ENCODE assay signal across 1 cellular context in the genomic region with DNA sequence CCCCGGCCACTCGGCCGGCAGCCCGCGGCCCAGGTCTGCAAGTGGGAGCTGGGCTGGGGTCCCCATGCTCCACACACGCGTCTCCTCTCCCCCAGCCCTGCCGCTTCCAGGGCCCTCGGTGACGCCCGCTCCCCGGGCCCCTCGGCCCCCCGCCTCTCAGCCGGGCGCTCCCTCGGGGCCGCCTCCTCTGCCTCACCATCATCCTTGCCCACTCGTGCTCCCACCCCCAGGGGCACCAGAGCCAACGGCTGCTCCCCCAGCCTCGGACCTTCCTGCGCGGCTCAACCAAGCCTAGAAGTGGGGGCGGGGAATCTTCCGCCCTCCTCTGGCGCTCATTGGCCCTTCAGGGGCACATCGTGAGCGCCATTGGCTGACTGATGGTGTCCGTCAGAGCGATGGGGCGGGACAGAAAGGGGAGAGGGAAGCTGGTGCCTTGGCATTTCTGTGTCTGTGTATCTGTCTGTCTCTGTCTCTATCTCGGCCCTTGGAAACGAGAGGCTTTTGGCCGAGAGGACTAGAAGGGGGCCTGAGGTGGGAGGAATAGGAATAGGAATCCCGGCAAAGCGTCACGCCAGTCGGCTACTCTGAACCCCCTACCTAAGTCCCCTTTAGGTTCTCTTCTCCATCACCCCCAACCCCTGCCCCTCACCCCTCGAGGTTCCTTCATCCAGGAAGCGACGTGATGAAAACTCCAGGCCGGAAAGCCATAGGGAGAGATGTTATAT.
TF ChIP-seq lines count a peak whose summit lies in the region.

No MANE protein-coding gene starts in this region.

TF ChIP-seq in HepG2, 621 proteins besides CTCF, POLR2A, EP300 and RAD21 (continued from another document and continues in another):
- TF ChIP-seq ZFP62 (CRISPR knock-in tag; IDR thresholded peaks at IDR 0.05) (no peak), FOXP1 (IDR thresholded peaks at IDR 0.05) (no peak), FOXP1 (CRISPR knock-in tag; IDR thresholded peaks at IDR 0.05) (no peak), NRL (CRISPR knock-in tag; IDR thresholded peaks at IDR 0.05; ENCODE audit: borderline replicate concordance) (no peak), FOXA3 (CRISPR knock-in tag; IDR thresholded peaks at IDR 0.05) (no peak), DNMT1 (CRISPR knock-in tag; IDR thresholded peaks at IDR 0.05) (no peak), ZNF569 (CRISPR knock-in tag; IDR thresholded peaks at IDR 0.05; ENCODE audit: borderline replicate concordance) (no peak), HOXA5 (CRISPR knock-in tag; IDR thresholded peaks at IDR 0.05) (no peak), SRY (CRISPR knock-in tag; IDR thresholded peaks at IDR 0.05) (no peak), ZNF598 (CRISPR knock-in tag; IDR thresholded peaks at IDR 0.05; ENCODE audit: borderline replicate concordance) (no peak), RFXAP (CRISPR knock-in tag; IDR thresholded peaks at IDR 0.05; ENCODE audit: borderline replicate concordance) (no peak), NBN (conservative IDR thresholded peaks at IDR 0.05) (no peak), ZNF451 (CRISPR knock-in tag; IDR thresholded peaks at IDR 0.05) (0 out of 2 replicates have a peak, but pooled peaks have one; percentile 29), THAP7 (CRISPR knock-in tag; IDR thresholded peaks at IDR 0.05) (no peak), ZIK1 (CRISPR knock-in tag; IDR thresholded peaks at IDR 0.05; ENCODE audit: borderline replicate concordance, low read depth) (peak; percentile 59; the same call in 1 of the 2 replicates), SAFB2 (CRISPR knock-in tag; IDR thresholded peaks at IDR 0.05; ENCODE audit: borderline replicate concordance, low read depth) (no peak), ELF3 (CRISPR knock-in tag; IDR thresholded peaks at IDR 0.05) (peak; percentile 60; the same call in 1 of the 2 replicates), ZNF143 (CRISPR knock-in tag; IDR thresholded peaks at IDR 0.05) (no peak), MTF1 (CRISPR knock-in tag; IDR thresholded peaks at IDR 0.05) (no peak), ZNF777 (CRISPR knock-in tag; IDR thresholded peaks at IDR 0.05) (peak; percentile 56; the same call in 1 of the 2 replicates), ARNTL (CRISPR knock-in tag; IDR thresholded peaks at IDR 0.05) (no peak), TARDBP (CRISPR knock-in tag; IDR thresholded peaks at IDR 0.05) (peak; percentile 76; the same call in 1 of the 2 replicates), HMGA1 (CRISPR knock-in tag; conservative IDR thresholded peaks at IDR 0.05) (no peak), ZMAT3 (CRISPR knock-in tag; conservative IDR thresholded peaks at IDR 0.05) (0 out of 2 replicates have a peak, but pooled peaks have one; percentile 63), SP5 (CRISPR knock-in tag; IDR thresholded peaks at IDR 0.05; ENCODE audit: borderline replicate concordance, low read depth) (peak; percentile 67; the same call in 1 of the 2 replicates), JUN (CRISPR knock-in tag; IDR thresholded peaks at IDR 0.05) (no peak), SNAI1 (CRISPR knock-in tag; IDR thresholded peaks at IDR 0.05; ENCODE audit: borderline replicate concordance) (no peak), ZUFSP (CRISPR knock-in tag; IDR thresholded peaks at IDR 0.05; ENCODE audit: borderline replicate concordance) (no peak), IKZF1 (IDR thresholded peaks at IDR 0.05) (no peak), ELK4 (CRISPR knock-in tag; IDR thresholded peaks at IDR 0.05; ENCODE audit: borderline replicate concordance) (no peak), ZSCAN25 (CRISPR knock-in tag; IDR thresholded peaks at IDR 0.05) (0 out of 2 replicates have a peak, but pooled peaks have one; percentile 32), CSRNP1 (CRISPR knock-in tag; IDR thresholded peaks at IDR 0.05) (no peak)
- TF ChIP-seq, protein P1, sequence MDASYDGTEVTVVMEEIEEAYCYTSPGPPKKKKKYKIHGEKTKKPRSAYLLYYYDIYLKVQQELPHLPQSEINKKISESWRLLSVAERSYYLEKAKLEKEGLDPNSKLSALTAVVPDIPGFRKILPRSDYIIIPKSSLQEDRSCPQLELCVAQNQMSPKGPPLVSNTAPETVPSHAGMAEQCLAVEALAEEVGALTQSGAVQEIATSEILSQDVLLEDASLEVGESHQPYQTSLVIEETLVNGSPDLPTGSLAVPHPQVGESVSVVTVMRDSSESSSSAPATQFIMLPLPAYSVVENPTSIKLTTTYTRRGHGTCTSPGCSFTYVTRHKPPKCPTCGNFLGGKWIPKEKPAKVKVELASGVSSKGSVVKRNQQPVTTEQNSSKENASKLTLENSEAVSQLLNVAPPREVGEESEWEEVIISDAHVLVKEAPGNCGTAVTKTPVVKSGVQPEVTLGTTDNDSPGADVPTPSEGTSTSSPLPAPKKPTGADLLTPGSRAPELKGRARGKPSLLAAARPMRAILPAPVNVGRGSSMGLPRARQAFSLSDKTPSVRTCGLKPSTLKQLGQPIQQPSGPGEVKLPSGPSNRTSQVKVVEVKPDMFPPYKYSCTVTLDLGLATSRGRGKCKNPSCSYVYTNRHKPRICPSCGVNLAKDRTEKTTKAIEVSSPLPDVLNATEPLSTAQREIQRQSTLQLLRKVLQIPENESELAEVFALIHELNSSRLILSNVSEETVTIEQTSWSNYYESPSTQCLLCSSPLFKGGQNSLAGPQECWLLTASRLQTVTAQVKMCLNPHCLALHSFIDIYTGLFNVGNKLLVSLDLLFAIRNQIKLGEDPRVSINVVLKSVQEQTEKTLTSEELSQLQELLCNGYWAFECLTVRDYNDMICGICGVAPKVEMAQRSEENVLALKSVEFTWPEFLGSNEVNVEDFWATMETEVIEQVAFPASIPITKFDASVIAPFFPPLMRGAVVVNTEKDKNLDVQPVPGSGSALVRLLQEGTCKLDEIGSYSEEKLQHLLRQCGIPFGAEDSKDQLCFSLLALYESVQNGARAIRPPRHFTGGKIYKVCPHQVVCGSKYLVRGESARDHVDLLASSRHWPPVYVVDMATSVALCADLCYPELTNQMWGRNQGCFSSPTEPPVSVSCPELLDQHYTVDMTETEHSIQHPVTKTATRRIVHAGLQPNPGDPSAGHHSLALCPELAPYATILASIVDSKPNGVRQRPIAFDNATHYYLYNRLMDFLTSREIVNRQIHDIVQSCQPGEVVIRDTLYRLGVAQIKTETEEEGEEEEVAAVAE (CRISPR knock-in tag; IDR thresholded peaks at IDR 0.05; ENCODE audit: borderline replicate concordance), result 0 out of 2 replicates have a peak, but pooled peaks have one; percentile 15
- TF ChIP-seq, protein P2, sequence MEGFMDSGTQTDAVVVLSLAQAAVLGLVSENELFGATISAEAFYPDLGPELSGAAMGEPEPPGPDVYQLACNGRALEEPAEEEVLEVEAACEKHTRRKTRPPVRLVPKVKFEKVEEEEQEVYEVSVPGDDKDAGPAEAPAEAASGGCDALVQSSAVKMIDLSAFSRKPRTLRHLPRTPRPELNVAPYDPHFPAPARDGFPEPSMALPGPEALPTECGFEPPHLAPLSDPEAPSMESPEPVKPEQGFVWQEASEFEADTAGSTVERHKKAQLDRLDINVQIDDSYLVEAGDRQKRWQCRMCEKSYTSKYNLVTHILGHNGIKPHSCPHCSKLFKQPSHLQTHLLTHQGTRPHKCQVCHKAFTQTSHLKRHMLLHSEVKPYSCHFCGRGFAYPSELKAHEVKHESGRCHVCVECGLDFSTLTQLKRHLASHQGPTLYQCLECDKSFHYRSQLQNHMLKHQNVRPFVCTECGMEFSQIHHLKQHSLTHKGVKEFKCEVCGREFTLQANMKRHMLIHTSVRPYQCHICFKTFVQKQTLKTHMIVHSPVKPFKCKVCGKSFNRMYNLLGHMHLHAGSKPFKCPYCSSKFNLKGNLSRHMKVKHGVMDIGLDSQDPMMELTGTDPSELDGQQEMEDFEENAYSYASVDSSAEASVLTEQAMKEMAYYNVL (CRISPR knock-in tag; IDR thresholded peaks at IDR 0.05; ENCODE audit: borderline replicate concordance), result no peak
- TF ChIP-seq, protein P3, sequence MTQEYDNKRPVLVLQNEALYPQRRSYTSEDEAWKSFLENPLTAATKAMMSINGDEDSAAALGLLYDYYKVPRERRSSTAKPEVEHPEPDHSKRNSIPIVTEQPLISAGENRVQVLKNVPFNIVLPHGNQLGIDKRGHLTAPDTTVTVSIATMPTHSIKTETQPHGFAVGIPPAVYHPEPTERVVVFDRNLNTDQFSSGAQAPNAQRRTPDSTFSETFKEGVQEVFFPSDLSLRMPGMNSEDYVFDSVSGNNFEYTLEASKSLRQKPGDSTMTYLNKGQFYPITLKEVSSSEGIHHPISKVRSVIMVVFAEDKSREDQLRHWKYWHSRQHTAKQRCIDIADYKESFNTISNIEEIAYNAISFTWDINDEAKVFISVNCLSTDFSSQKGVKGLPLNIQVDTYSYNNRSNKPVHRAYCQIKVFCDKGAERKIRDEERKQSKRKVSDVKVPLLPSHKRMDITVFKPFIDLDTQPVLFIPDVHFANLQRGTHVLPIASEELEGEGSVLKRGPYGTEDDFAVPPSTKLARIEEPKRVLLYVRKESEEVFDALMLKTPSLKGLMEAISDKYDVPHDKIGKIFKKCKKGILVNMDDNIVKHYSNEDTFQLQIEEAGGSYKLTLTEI (CRISPR knock-in tag; conservative IDR thresholded peaks at IDR 0.05), result no peak
- TF ChIP-seq, protein P4, sequence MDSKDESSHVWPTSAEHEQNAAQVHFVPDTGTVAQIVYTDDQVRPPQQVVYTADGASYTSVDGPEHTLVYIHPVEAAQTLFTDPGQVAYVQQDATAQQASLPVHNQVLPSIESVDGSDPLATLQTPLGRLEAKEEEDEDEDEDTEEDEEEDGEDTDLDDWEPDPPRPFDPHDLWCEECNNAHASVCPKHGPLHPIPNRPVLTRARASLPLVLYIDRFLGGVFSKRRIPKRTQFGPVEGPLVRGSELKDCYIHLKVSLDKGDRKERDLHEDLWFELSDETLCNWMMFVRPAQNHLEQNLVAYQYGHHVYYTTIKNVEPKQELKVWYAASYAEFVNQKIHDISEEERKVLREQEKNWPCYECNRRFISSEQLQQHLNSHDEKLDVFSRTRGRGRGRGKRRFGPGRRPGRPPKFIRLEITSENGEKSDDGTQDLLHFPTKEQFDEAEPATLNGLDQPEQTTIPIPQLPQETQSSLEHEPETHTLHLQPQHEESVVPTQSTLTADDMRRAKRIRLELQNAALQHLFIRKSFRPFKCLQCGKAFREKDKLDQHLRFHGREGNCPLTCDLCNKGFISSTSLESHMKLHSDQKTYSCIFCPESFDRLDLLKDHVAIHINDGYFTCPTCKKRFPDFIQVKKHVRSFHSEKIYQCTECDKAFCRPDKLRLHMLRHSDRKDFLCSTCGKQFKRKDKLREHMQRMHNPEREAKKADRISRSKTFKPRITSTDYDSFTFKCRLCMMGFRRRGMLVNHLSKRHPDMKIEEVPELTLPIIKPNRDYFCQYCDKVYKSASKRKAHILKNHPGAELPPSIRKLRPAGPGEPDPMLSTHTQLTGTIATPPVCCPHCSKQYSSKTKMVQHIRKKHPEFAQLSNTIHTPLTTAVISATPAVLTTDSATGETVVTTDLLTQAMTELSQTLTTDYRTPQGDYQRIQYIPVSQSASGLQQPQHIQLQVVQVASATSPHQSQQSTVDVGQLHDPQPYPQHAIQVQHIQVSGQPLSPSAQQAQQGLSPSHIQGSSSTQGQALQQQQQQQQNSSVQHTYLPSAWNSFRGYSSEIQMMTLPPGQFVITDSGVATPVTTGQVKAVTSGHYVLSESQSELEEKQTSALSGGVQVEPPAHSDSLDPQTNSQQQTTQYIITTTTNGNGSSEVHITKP (CRISPR knock-in tag; IDR thresholded peaks at IDR 0.05; ENCODE audit: low read depth), result no peak
- TF ChIP-seq, protein P5, sequence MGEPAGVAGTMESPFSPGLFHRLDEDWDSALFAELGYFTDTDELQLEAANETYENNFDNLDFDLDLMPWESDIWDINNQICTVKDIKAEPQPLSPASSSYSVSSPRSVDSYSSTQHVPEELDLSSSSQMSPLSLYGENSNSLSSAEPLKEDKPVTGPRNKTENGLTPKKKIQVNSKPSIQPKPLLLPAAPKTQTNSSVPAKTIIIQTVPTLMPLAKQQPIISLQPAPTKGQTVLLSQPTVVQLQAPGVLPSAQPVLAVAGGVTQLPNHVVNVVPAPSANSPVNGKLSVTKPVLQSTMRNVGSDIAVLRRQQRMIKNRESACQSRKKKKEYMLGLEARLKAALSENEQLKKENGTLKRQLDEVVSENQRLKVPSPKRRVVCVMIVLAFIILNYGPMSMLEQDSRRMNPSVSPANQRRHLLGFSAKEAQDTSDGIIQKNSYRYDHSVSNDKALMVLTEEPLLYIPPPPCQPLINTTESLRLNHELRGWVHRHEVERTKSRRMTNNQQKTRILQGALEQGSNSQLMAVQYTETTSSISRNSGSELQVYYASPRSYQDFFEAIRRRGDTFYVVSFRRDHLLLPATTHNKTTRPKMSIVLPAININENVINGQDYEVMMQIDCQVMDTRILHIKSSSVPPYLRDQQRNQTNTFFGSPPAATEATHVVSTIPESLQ (CRISPR knock-in tag; conservative IDR thresholded peaks at IDR 0.05), result no peak
